In genomic region chr3:155370198-155370597, GRCh38 we compare ENCODE assay signal across 14 cellular contexts.
DNase-seq lines count a peak whose midpoint lies in the region; ATAC-seq and TF ChIP-seq lines count a peak whose summit lies in the region.
"Had no signal": no experiment of that assay in that cellular context is flagged by ENCODE, and none has a peak within 500 bp of the region (broad histone marks: within the 10 kb centered on the region; RNA-seq: fewer than 3 reads in every experiment).

No MANE protein-coding gene starts in this region.

- H3K9me3 ChIP-seq in IMR-90 (ENCODE audit: control insufficient read depth, insufficient read depth, low read length): no peaks in the 10 kb centered on the region
- H3K9me3 ChIP-seq in gastroesophageal sphincter: peaks cover 0 to 6% (median 0%) of the 10 kb centered on the region in 3 donors
- peaks cover 6% of the 10 kb centered on the region for H3K9me3 ChIP-seq in mucosa of descending colon
- peaks cover 0 to 2% (median 0%) of the 10 kb centered on the region in 4 donors for H3K9me3 ChIP-seq in upper lobe of left lung
- H3K9me3 ChIP-seq in hepatocyte (ENCODE audit: low read depth): no peaks in the 10 kb centered on the region

- H3K4me2 ChIP-seq in IMR-90 (ENCODE audit: low read depth, low read length): no peak overlapping the region
- no peak overlapping the region for H3K4me2 ChIP-seq in hepatocyte

- H3K79me1 ChIP-seq in IMR-90 (ENCODE audit: low read depth in 1 of 2, low read length in 2 of 2): no peaks in the 10 kb centered on the region

- in situ Hi-C loops in IMR-90 (cut with MboI; ENCODE audit: low sequenced_read_pairs): no loop called here

- H3K14ac ChIP-seq in IMR-90 (replicated peaks; ENCODE audit: low read depth, low read length): no peak overlapping the region

- H3K18ac ChIP-seq in IMR-90 (ENCODE audit: low read depth, low read length): no peak overlapping the region

- H4K91ac ChIP-seq in IMR-90 (ENCODE audit: insufficient read depth, low read depth, low read length): no peak overlapping the region

- H3K36me3 ChIP-seq in IMR-90 (ENCODE audit: control insufficient read depth, insufficient read depth, low read length): no peaks in the 10 kb centered on the region
- H3K36me3 ChIP-seq in gastroesophageal sphincter: no peaks in the 10 kb centered on the region
- no peaks in the 10 kb centered on the region for H3K36me3 ChIP-seq in mucosa of descending colon (ENCODE audit: low read depth)
- no peaks in the 10 kb centered on the region for H3K36me3 ChIP-seq in upper lobe of left lung
- no peaks in the 10 kb centered on the region for H3K36me3 ChIP-seq in hepatocyte (replicated peaks; ENCODE audit: insufficient read depth, low read depth)
- H3K36me3 ChIP-seq: brain microvascular endothelial cell, ovary had no signal

- H3K23ac ChIP-seq in IMR-90 (ENCODE audit: low read depth, low read length): no peak overlapping the region

- H2AK5ac ChIP-seq in IMR-90 (ENCODE audit: low read depth, low read length): no peak overlapping the region

- no peak overlapping the region for H4K8ac ChIP-seq in IMR-90 (ENCODE audit: low read depth in 2 of 2, low read length in 2 of 2)

- intact Hi-C loops in IMR-90 (cut with micrococcal nuclease) (no loop called here), mucosa of descending colon (cut with DNase I, micrococcal nuclease) (no loop called here)

- POLR2A ChIA-PET in IMR-90 (lab: Charles Lee; ENCODE audit: unreplicated experiment): no interaction called here

- H2AFZ ChIP-seq in IMR-90 (replicated peaks; ENCODE audit: low read length, poor library complexity) (peak overlapping the region; percentile 33), hepatocyte (no peak overlapping the region)

- H3K27me3 ChIP-seq in IMR-90 (ENCODE audit: control insufficient read depth, insufficient read depth, low read length) (no peaks in the 10 kb centered on the region), gastroesophageal sphincter (no peaks in the 10 kb centered on the region), upper lobe of left lung (no peaks in the 10 kb centered on the region), hepatocyte (no peaks in the 10 kb centered on the region)
- H3K27me3 ChIP-seq: brain microvascular endothelial cell, ovary had no signal

- H3K9me1 ChIP-seq in IMR-90 (ENCODE audit: insufficient read depth, low read length): no peaks in the 10 kb centered on the region

- H2BK5ac ChIP-seq in IMR-90 (ENCODE audit: low read depth, low read length, poor library complexity, severe bottlenecking): no peak overlapping the region

- TF ChIP-seq RAD21 in IMR-90 (IDR thresholded peaks at IDR 0.05; ENCODE audit: low read length): no peak

- no peak overlapping the region for H2AK9ac ChIP-seq in IMR-90 (replicated peaks; ENCODE audit: low read depth, low read length, poor library complexity)

- TF ChIP-seq POLR2A in IMR-90 (IDR thresholded peaks at IDR 0.05; ENCODE audit: low read depth, low read length): no peak
- no peak for TF ChIP-seq POLR2A in gastroesophageal sphincter (IDR thresholded peaks at IDR 0.05)
- no peak for TF ChIP-seq POLR2A in upper lobe of left lung (IDR thresholded peaks at IDR 0.05)

- dilution Hi-C loops in IMR-90 (cut with HindIII; ENCODE audit: low sequenced_read_pairs, unreplicated experiment): no loop called here

- no peak overlapping the region for H3K56ac ChIP-seq in IMR-90 (ENCODE audit: extremely low read depth, insufficient read depth, low read length)

- H3K27ac ChIP-seq in IMR-90 (ENCODE audit: insufficient read depth, low read length): no peak overlapping the region
- H3K27ac ChIP-seq in gastroesophageal sphincter: no peak overlapping the region
- H3K27ac ChIP-seq in upper lobe of left lung: no peak overlapping the region
- no peak overlapping the region for H3K27ac ChIP-seq in hepatocyte
- H3K27ac ChIP-seq: brain microvascular endothelial cell, ovary had no signal

- no peak for TF ChIP-seq EP300 in gastroesophageal sphincter (IDR thresholded peaks at IDR 0.05)
- TF ChIP-seq EP300 in upper lobe of left lung (IDR thresholded peaks at IDR 0.05): no peak

- H4K20me1 ChIP-seq in IMR-90 (ENCODE audit: insufficient read depth, low read length) (no peaks in the 10 kb centered on the region), hepatocyte (ENCODE audit: insufficient read depth, poor library complexity, severe bottlenecking) (no peaks in the 10 kb centered on the region)

- H2BK20ac ChIP-seq in IMR-90 (ENCODE audit: low read depth, low read length): no peak overlapping the region

- H3K79me2 ChIP-seq in hepatocyte: no peaks in the 10 kb centered on the region

- no peak overlapping the region for H2BK15ac ChIP-seq in IMR-90 (ENCODE audit: low read depth, low read length)

- no peaks in the 10 kb centered on the region for H3K4me1 ChIP-seq in IMR-90 (ENCODE audit: control insufficient read depth, insufficient read depth, low read length)
- peaks cover 0 to 19% (median 0%) of the 10 kb centered on the region in 3 donors for H3K4me1 ChIP-seq in gastroesophageal sphincter
- H3K4me1 ChIP-seq in mucosa of descending colon (ENCODE audit: low read depth): no peaks in the 10 kb centered on the region
- peaks cover 0 to 3% (median 0%) of the 10 kb centered on the region in 4 donors for H3K4me1 ChIP-seq in upper lobe of left lung
- no peaks in the 10 kb centered on the region for H3K4me1 ChIP-seq in hepatocyte (ENCODE audit: insufficient read depth)

- no peak overlapping the region for H4K5ac ChIP-seq in IMR-90 (ENCODE audit: low read depth, low read length)

- H2BK120ac ChIP-seq in IMR-90 (ENCODE audit: low read depth, low read length): no peak overlapping the region

- H3K4me3 ChIP-seq in IMR-90 (ENCODE audit: insufficient read depth, low read depth, low read length) (no peak overlapping the region), gastroesophageal sphincter (no peak overlapping the region), mucosa of descending colon (no peak overlapping the region), upper lobe of left lung (no peak overlapping the region), hepatocyte (no peak overlapping the region)
- H3K4me3 ChIP-seq: ovary had no signal

- CTCF ChIA-PET in IMR-90 (lab: Yijun Ruan, JAX): no interaction called here

- BruUV-seq in IMR-90 (replicated peaks; lab: Mats Ljungman, UMichigan): no TSS peak

- H3K9ac ChIP-seq in IMR-90 (ENCODE audit: low read depth, low read length): no peak overlapping the region

- DNase-seq in IMR-90 (no peak), mucosa of descending colon (peak in 1 of 3 donors; percentile 10), upper lobe of left lung (peak in 1 of 2 donors; percentile 32), RKO (ENCODE audit: low spot score) (no peak), hepatocyte (ENCODE audit: low spot score) (no peak)
- DNase-seq: activated CD4-positive, alpha-beta T cell treated with anti-CD3 and anti-CD28 coated beads for 4 hours; brain microvascular endothelial cell; cortex of kidney; naive thymus-derived CD8-positive, alpha-beta T cell; NCI-H1436; NCI-H774; ovary had no signal

- ATAC-seq in IMR-90 (ENCODE audit: low read depth): no peak
- peak; percentile 65 for ATAC-seq in gastroesophageal sphincter
- peak; percentile 20 for ATAC-seq in mucosa of descending colon
- ATAC-seq in upper lobe of left lung (ENCODE audit: low FRiP score in 2 of 2): peak; percentile 77 to 79
- ATAC-seq in GM19023 (IDR thresholded peaks at IDR 0.05; ENCODE audit: unreplicated experiment): no peak
- ATAC-seq: naive thymus-derived CD8-positive, alpha-beta T cell had no signal

- H3K9me2 ChIP-seq in hepatocyte (replicated peaks; ENCODE audit: insufficient read depth): no peaks in the 10 kb centered on the region

- no peak for TF ChIP-seq CTCF in IMR-90 (conservative IDR thresholded peaks at IDR 0.05; ENCODE audit: low read depth, low read length)
- peak in 2 of 4 experiments; percentile 15 to 29 for TF ChIP-seq CTCF in gastroesophageal sphincter (IDR thresholded peaks at IDR 0.05)
- no peak for TF ChIP-seq CTCF in mucosa of descending colon (IDR thresholded peaks at IDR 0.05)
- TF ChIP-seq CTCF in upper lobe of left lung (IDR thresholded peaks at IDR 0.05): peak in 2 of 6 experiments; percentile 10 to 30
- TF ChIP-seq CTCF in hepatocyte (IDR thresholded peaks at IDR 0.05; ENCODE audit: poor library complexity): no peak

- H3K4ac ChIP-seq in IMR-90 (ENCODE audit: low read depth, low read length): no peak overlapping the region

TF ChIP-seq in IMR-90, 13 proteins besides CTCF, POLR2A, EP300 and RAD21:
- no peak for TF ChIP-seq SMC3 (IDR thresholded peaks at IDR 0.05; ENCODE audit: low read depth, low read length)
- TF ChIP-seq CHD1 (IDR thresholded peaks at IDR 0.05; ENCODE audit: low read depth, low read length): no peak
- TF ChIP-seq BHLHE40 (IDR thresholded peaks at IDR 0.05; ENCODE audit: low read depth, low read length): no peak
- no peak for TF ChIP-seq RFX5 (IDR thresholded peaks at IDR 0.05; ENCODE audit: low read depth, low read length)
- no peak for TF ChIP-seq MXI1 (IDR thresholded peaks at IDR 0.05; ENCODE audit: borderline replicate concordance, low read depth, low read length)
- no peak for TF ChIP-seq FOS (IDR thresholded peaks at IDR 0.05; ENCODE audit: low read depth, low read length)
- no peak for TF ChIP-seq RCOR1 (IDR thresholded peaks at IDR 0.05; ENCODE audit: insufficient replicate concordance, low read length)
- no peak for TF ChIP-seq ELK1 (IDR thresholded peaks at IDR 0.05; ENCODE audit: borderline replicate concordance, low read depth, low read length)
- no peak for TF ChIP-seq CEBPB (IDR thresholded peaks at IDR 0.05; ENCODE audit: low read depth, low read length)
- TF ChIP-seq, protein P1, sequence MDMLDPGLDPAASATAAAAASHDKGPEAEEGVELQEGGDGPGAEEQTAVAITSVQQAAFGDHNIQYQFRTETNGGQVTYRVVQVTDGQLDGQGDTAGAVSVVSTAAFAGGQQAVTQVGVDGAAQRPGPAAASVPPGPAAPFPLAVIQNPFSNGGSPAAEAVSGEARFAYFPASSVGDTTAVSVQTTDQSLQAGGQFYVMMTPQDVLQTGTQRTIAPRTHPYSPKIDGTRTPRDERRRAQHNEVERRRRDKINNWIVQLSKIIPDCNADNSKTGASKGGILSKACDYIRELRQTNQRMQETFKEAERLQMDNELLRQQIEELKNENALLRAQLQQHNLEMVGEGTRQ (IDR thresholded peaks at IDR 0.05; ENCODE audit: low read depth, low read length): no peak
- no peak for TF ChIP-seq MAZ (IDR thresholded peaks at IDR 0.05; ENCODE audit: borderline replicate concordance, low read depth, low read length)
- no peak for TF ChIP-seq NFE2L2 (IDR thresholded peaks at IDR 0.05; ENCODE audit: low read depth, low read length)
- no peak for TF ChIP-seq MAFK (IDR thresholded peaks at IDR 0.05; ENCODE audit: low read depth, low read length)

Comparison
In these comparisons a context has a peak if more than half of its experiments do, and no peak if none do; other contexts are left out.
1. ATAC-seq: peak in gastroesophageal sphincter (single experiment), mucosa of descending colon (single experiment) and upper lobe of left lung (2 of 2); none in IMR-90 (single experiment) and GM19023 (single experiment).